1 cellular context compared by ENCODE assay signal in genomic region chr9:101354143-101354764, GRCh38.
TF ChIP-seq lines count a peak whose summit lies in the region.

No MANE protein-coding gene starts in this region.

TF ChIP-seq in HepG2, 621 proteins besides CTCF, POLR2A, EP300 and RAD21 (continued from another document and continues in another):
- TF ChIP-seq ZNF512B (CRISPR knock-in tag; IDR thresholded peaks at IDR 0.05; ENCODE audit: borderline replicate concordance), result no peak
- peak; percentile 48; the same call in 1 of the 2 replicates for TF ChIP-seq ZNF609 (CRISPR knock-in tag; IDR thresholded peaks at IDR 0.05; ENCODE audit: borderline replicate concordance)
- TF ChIP-seq NFE2L2 (IDR thresholded peaks at IDR 0.05; ENCODE audit: low read length), result no peak
- TF ChIP-seq ZNF615 (CRISPR knock-in tag; IDR thresholded peaks at IDR 0.05; ENCODE audit: borderline replicate concordance), result no peak
- peak; percentile 80; the same call in 1 of the 2 replicates for TF ChIP-seq ZNF264 (CRISPR knock-in tag; IDR thresholded peaks at IDR 0.05)
- TF ChIP-seq SIN3A (IDR thresholded peaks at IDR 0.05; ENCODE audit: borderline replicate concordance, low read depth, low read length), result no peak
- TF ChIP-seq ZNF766 (CRISPR knock-in tag; IDR thresholded peaks at IDR 0.05; ENCODE audit: borderline replicate concordance), result 0 out of 2 replicates have a peak, but pooled peaks have one; percentile 14
- peak; percentile 84 for TF ChIP-seq RERE (CRISPR knock-in tag; IDR thresholded peaks at IDR 0.05; ENCODE audit: low read depth)
- peak; percentile 97 for TF ChIP-seq HNF4A (CRISPR knock-in tag; IDR thresholded peaks at IDR 0.05)
- TF ChIP-seq ZSCAN9 (CRISPR knock-in tag; IDR thresholded peaks at IDR 0.05; ENCODE audit: borderline replicate concordance), result peak; percentile 50; the same call in 1 of the 2 replicates
- TF ChIP-seq ZNF431 (CRISPR knock-in tag; IDR thresholded peaks at IDR 0.05; ENCODE audit: borderline replicate concordance, low read depth), result no peak
- TF ChIP-seq HMGA1 (CRISPR knock-in tag; conservative IDR thresholded peaks at IDR 0.05), result no peak
- no peak for TF ChIP-seq SRSF9 (IDR thresholded peaks at IDR 0.05; ENCODE audit: borderline replicate concordance, insufficient read depth, low read depth, low read length, poor library complexity, severe bottlenecking)
- no peak for TF ChIP-seq ZBTB34 (CRISPR knock-in tag; IDR thresholded peaks at IDR 0.05)
- TF ChIP-seq ZNF318 (CRISPR knock-in tag; IDR thresholded peaks at IDR 0.05), result no peak
- TF ChIP-seq ZGPAT (CRISPR knock-in tag; IDR thresholded peaks at IDR 0.05), result peak; percentile 64
- TF ChIP-seq ZNF678 (CRISPR knock-in tag; IDR thresholded peaks at IDR 0.05), result no peak
- TF ChIP-seq IRX3 (CRISPR knock-in tag; IDR thresholded peaks at IDR 0.05; ENCODE audit: borderline replicate concordance, low read depth), result no peak
- no peak for TF ChIP-seq MYPOP (CRISPR knock-in tag; IDR thresholded peaks at IDR 0.05)
- no peak for TF ChIP-seq CAMTA2 (CRISPR knock-in tag; IDR thresholded peaks at IDR 0.05; ENCODE audit: borderline replicate concordance)
